25 cellular contexts compared by ENCODE assay signal in the genomic region with DNA sequence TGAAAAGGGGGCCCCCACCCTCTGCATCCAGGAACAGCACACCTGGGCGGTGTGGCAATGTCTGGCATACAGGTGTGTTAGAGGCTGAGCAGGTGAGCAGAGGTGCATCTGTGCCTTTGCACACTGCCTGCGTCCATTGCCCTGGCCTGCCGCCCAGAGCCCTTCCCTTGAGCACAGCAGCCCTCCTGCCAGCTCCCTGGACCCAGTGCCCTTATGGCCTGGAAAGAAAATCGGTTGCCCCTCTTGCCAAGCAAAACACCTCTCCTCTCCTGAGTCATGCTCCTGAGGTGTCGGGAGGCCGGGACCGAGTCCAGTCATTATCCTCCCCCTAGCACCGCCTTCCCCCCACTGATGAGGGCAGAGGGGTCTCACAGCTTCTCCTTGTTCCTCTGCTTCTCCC.
"Had no signal": no experiment of that assay in that cellular context is flagged by ENCODE, and none has a peak within 500 bp of the region (broad histone marks: within the 10 kb centered on the region; RNA-seq: fewer than 3 reads in every experiment).

No MANE protein-coding gene starts in this region.

- H3K4me3 Mint-ChIP-seq: activated CD4-positive, alpha-beta T cell treated with anti-CD3 and anti-CD28 coated beads, Interleukin-2, amount 10 ng/mL, durations not matched to agents 7 days and 5 days; activated CD8-positive, alpha-beta memory T cell treated with anti-CD3 and anti-CD28 coated beads, Interleukin-2, amount 10 ng/mL, durations not matched to agents 7 days and 5 days; activated CD8-positive, alpha-beta T cell treated with anti-CD3 and anti-CD28 coated beads for 36 hours; activated naive CD4-positive, alpha-beta T cell treated with anti-CD3 and anti-CD28 coated beads, Interleukin-2, amount 10 ng/mL, durations not matched to agents 7 days and 5 days; natural killer cell; stimulated activated naive CD8-positive, alpha-beta T cell treated with anti-CD3 and anti-CD28 coated beads, Interleukin-15, amount 100 ng/mL, for 72 hours; type B pancreatic cell had no signal

- H3K36me3 ChIP-seq: WERI-Rb-1 had no signal

- H3K4me1 Mint-ChIP-seq: activated CD4-positive, alpha-beta T cell treated with anti-CD3 and anti-CD28 coated beads, Interleukin-2, amount 10 ng/mL, durations not matched to agents 7 days and 5 days; activated CD8-positive, alpha-beta memory T cell treated with anti-CD3 and anti-CD28 coated beads, Interleukin-2, amount 10 ng/mL, durations not matched to agents 7 days and 5 days; activated naive CD4-positive, alpha-beta T cell treated with anti-CD3 and anti-CD28 coated beads, Interleukin-2, amount 10 ng/mL, durations not matched to agents 7 days and 5 days; natural killer cell; stimulated activated naive CD8-positive, alpha-beta T cell treated with anti-CD3 and anti-CD28 coated beads, Interleukin-15, amount 100 ng/mL, for 72 hours had no signal

- H3K27ac ChIP-seq: body of pancreas, WERI-Rb-1 had no signal

- H3K27me3 ChIP-seq: body of pancreas had no signal

- H3K27ac Mint-ChIP-seq: activated CD4-positive, alpha-beta T cell treated with anti-CD3 and anti-CD28 coated beads, Interleukin-2, amount 10 ng/mL, durations not matched to agents 7 days and 5 days; activated CD8-positive, alpha-beta memory T cell treated with anti-CD3 and anti-CD28 coated beads, Interleukin-2, amount 10 ng/mL, durations not matched to agents 7 days and 5 days; activated CD8-positive, alpha-beta T cell treated with anti-CD3 and anti-CD28 coated beads for 36 hours; activated naive CD4-positive, alpha-beta T cell treated with anti-CD3 and anti-CD28 coated beads, Interleukin-2, amount 10 ng/mL, durations not matched to agents 7 days and 5 days; natural killer cell; progenitor cell of endocrine pancreas; stimulated activated naive CD8-positive, alpha-beta T cell treated with anti-CD3 and anti-CD28 coated beads, Interleukin-15, amount 100 ng/mL, for 72 hours; type B pancreatic cell had no signal

- H3K4me3 ChIP-seq: body of pancreas, lung had no signal

- H3K36me3 Mint-ChIP-seq: activated CD8-positive, alpha-beta memory T cell treated with anti-CD3 and anti-CD28 coated beads, Interleukin-2, amount 10 ng/mL, durations not matched to agents 7 days and 5 days; activated naive CD4-positive, alpha-beta T cell treated with anti-CD3 and anti-CD28 coated beads, Interleukin-2, amount 10 ng/mL, durations not matched to agents 7 days and 5 days; natural killer cell; type B pancreatic cell had no signal

- H3K4me1 ChIP-seq: body of pancreas had no signal

- H3K9me3 Mint-ChIP-seq: activated CD8-positive, alpha-beta T cell treated with anti-CD3 and anti-CD28 coated beads for 36 hours; activated naive CD4-positive, alpha-beta T cell treated with anti-CD3 and anti-CD28 coated beads, Interleukin-2, amount 10 ng/mL, durations not matched to agents 7 days and 5 days; natural killer cell; stimulated activated naive CD8-positive, alpha-beta T cell treated with anti-CD3 and anti-CD28 coated beads, Interleukin-15, amount 100 ng/mL, for 72 hours; type B pancreatic cell had no signal

- H3K27me3 Mint-ChIP-seq: activated CD4-positive, alpha-beta T cell treated with anti-CD3 and anti-CD28 coated beads, Interleukin-2, amount 10 ng/mL, durations not matched to agents 7 days and 5 days; activated CD8-positive, alpha-beta memory T cell treated with anti-CD3 and anti-CD28 coated beads, Interleukin-2, amount 10 ng/mL, durations not matched to agents 7 days and 5 days; activated CD8-positive, alpha-beta T cell treated with anti-CD3 and anti-CD28 coated beads for 36 hours; activated naive CD4-positive, alpha-beta T cell treated with anti-CD3 and anti-CD28 coated beads, Interleukin-2, amount 10 ng/mL, durations not matched to agents 7 days and 5 days had no signal

- DNase-seq: activated CD4-positive, alpha-beta T cell treated with anti-CD3 and anti-CD28 coated beads, Interleukin-2, amount 10 ng/mL, durations not matched to agents 7 days and 5 days; activated CD4-positive, CD25-positive, alpha-beta regulatory T cell treated with anti-CD3 and anti-CD28 coated beads, Interleukin-2, amount 50 U/mL, for 72 hours; activated CD8-positive, alpha-beta memory T cell treated with anti-CD3 and anti-CD28 coated beads, Interleukin-2, amount 10 ng/mL, durations not matched to agents 7 days and 5 days; activated CD8-positive, alpha-beta T cell treated with anti-CD3 and anti-CD28 coated beads for 36 hours; activated effector memory CD4-positive, alpha-beta T cell treated with anti-CD3 and anti-CD28 coated beads, Interleukin-2, amount 50 U/mL, for 16 hours; activated naive CD4-positive, alpha-beta T cell treated with anti-CD3 and anti-CD28 coated beads, Interleukin-2, amount 10 ng/mL, durations not matched to agents 7 days and 5 days; activated T-cell treated with anti-CD3 and anti-CD28 coated beads for 4 hours; body of pancreas; caudate nucleus; dermis blood vessel endothelial cell; effector CD8-positive, alpha-beta T cell; erythroblast; foreskin fibroblast; natural killer cell; retina; stimulated activated CD4-positive, alpha-beta T cell treated with anti-CD3 and anti-CD28 coated beads, Interleukin-4, amount 100 ng/mL, for 24 hours; stimulated activated naive CD8-positive, alpha-beta T cell treated with anti-CD3 and anti-CD28 coated beads, Interleukin-15, amount 100 ng/mL, for 72 hours; T-helper 1 cell; WERI-Rb-1 had no signal

- FAIRE-seq: keratinocyte, TTC549 had no signal

- ATAC-seq: activated CD8-positive, alpha-beta memory T cell treated with anti-CD3 and anti-CD28 coated beads, Interleukin-2, amount 10 ng/mL, durations not matched to agents 7 days and 5 days; activated CD8-positive, alpha-beta T cell treated with anti-CD3 and anti-CD28 coated beads for 36 hours; body of pancreas; left lobe of liver; stimulated activated naive CD8-positive, alpha-beta T cell treated with anti-CD3 and anti-CD28 coated beads, Interleukin-15, amount 100 ng/mL, for 72 hours had no signal

- H3K9me3 ChIP-seq: body of pancreas had no signal
